ENCODE assay signal across 10 cellular contexts in the genomic region with DNA sequence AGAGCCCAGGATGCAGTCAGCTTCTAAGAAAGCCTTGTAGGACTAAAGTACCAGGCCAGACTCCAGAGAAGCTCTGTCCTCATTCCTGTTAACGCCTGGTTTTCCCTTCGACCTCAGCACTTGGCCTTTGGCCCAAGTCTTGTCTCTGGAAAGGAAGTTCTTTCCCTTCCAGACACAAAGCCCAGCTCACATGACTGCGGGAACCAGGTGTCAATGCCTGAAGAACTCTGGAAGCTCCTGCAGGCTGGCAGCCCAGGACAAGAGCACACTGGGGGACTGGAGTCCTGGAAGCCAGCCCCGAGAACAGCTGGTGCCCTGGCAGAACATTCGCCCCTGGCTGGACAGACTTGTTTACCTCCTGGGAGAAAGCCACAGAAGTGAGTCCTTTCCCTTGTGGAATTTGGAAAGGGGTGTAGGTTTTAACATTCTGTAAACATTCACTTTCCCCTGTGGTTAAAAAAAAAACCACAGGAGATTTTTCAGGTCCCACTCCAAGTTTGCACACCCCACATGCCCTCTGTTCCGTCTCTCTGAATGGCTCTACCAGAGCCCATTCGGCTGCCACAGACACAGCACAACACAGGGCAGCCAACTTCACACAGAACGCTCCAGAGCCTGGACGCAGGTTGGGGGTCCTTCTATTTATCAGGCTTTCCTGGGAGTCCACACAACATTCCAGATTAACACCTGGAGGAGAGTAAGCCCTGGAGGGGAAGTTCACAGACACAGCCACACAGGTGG. TPM values are rescaled to one million over a fixed set of nuclear protein-coding genes. Genes with fewer than 3 reads are reported as not detected.
DNase-seq lines count a peak whose midpoint lies in the region; ATAC-seq and TF ChIP-seq lines count a peak whose summit lies in the region.
"Had no signal": no experiment of that assay in that cellular context is flagged by ENCODE, and none has a peak within 500 bp of the region (broad histone marks: within the 10 kb centered on the region; RNA-seq: fewer than 3 reads in every experiment).

No MANE protein-coding gene starts in this region.

- no peaks in the 10 kb centered on the region for H3K79me1 ChIP-seq in trophoblast cell (ENCODE audit: low read length)

- DNase-seq in AG04450 (ENCODE audit: low read depth, low spot score) = peak; percentile 51
- peak; percentile 64 for DNase-seq in NCI-H2171 treated with DMSO at 0.1 percent for 48 hours (lab: John Stamatoyannopoulos, UW)
- DNase-seq in fibroblast of gingiva (ENCODE audit: low read depth) = peak; percentile 97
- DNase-seq in myocyte (ENCODE audit: low read depth) = peak; percentile 97
- no peak for DNase-seq in HPDE6-E6E7 (ENCODE audit: extremely low spot score)
- no peak for DNase-seq in trophoblast cell
- DNase-seq in OCI-M1 (lab: John Stamatoyannopoulos, UW) = no peak
- DNase-seq: activated CD8-positive, alpha-beta memory T cell treated with anti-CD3 and anti-CD28 coated beads for 24 hours; DND-41 had no signal

- H3K27ac ChIP-seq in AG04450 (ENCODE audit: low read depth, low read length) (peak overlapping the region; percentile 31), trophoblast cell (ENCODE audit: low read depth, low read length) (no peak overlapping the region)

- POLR2A ChIA-PET in AG04450 (lab: Yijun Ruan, JAX) = no interaction called here

- H4K91ac ChIP-seq in trophoblast cell (ENCODE audit: low read depth, low read length) = no peak overlapping the region

- no peak overlapping the region for H2BK12ac ChIP-seq in trophoblast cell (ENCODE audit: low read length)

- no peak overlapping the region for H4K8ac ChIP-seq in trophoblast cell (ENCODE audit: low read depth, low read length)

- H3K18ac ChIP-seq in trophoblast cell (ENCODE audit: low read length) = no peak overlapping the region

- H2AFZ ChIP-seq in trophoblast cell (ENCODE audit: insufficient read depth, low read length, poor library complexity) = no peak overlapping the region

- no peak overlapping the region for H3K4me3 ChIP-seq in AG04450 (ENCODE audit: low read depth, low read length)
- no peak overlapping the region for H3K4me3 ChIP-seq in trophoblast cell (ENCODE audit: low read depth, low read length)

- H3K23ac ChIP-seq in trophoblast cell (ENCODE audit: low read length) = no peak overlapping the region

- no peak overlapping the region for H3K9ac ChIP-seq in trophoblast cell (ENCODE audit: low read length)

- H3K9me3 ChIP-seq in AG04450 (ENCODE audit: control insufficient read depth, insufficient read depth, low read length) (no peaks in the 10 kb centered on the region), trophoblast cell (ENCODE audit: insufficient read depth, low read depth, low read length) (peaks cover 1% of the 10 kb centered on the region)

- H2BK120ac ChIP-seq in trophoblast cell (ENCODE audit: insufficient read depth, low read length, poor library complexity) = no peak overlapping the region

- no peak overlapping the region for H2AK5ac ChIP-seq in trophoblast cell (ENCODE audit: low read length)

- CTCF ChIA-PET in AG04450 (lab: Charles Lee) = no interaction called here

- no peak overlapping the region for H3K14ac ChIP-seq in trophoblast cell (ENCODE audit: low read length)

- no peak overlapping the region for H4K12ac ChIP-seq in trophoblast cell (ENCODE audit: low read depth, low read length)

- no peak for ATAC-seq in HG03354 (IDR thresholded peaks at IDR 0.05; ENCODE audit: poor library complexity, severe bottlenecking, unreplicated experiment)

- H3K36me3 ChIP-seq in trophoblast cell (ENCODE audit: control insufficient read depth in 1 of 2, insufficient read depth in 2 of 2, low read length in 2 of 2) = no peaks in the 10 kb centered on the region

- no peak overlapping the region for H3K4ac ChIP-seq in trophoblast cell (ENCODE audit: low read depth, low read length)

- no CpG with 5 or more reads among the region's 9 CpGs for WGBS in trophoblast cell (ENCODE audit: extremely low coverage, insufficient coverage, insufficient read length)

- H3K79me2 ChIP-seq in trophoblast cell (ENCODE audit: control insufficient read depth, insufficient read depth, low read length, poor library complexity) = no peaks in the 10 kb centered on the region

- no peak overlapping the region for H2BK5ac ChIP-seq in trophoblast cell (ENCODE audit: low read depth, low read length, poor library complexity)

- H3K4me2 ChIP-seq in trophoblast cell (ENCODE audit: low read length) = no peak overlapping the region

- peaks cover 30% of the 10 kb centered on the region for H3K27me3 ChIP-seq in AG04450 (ENCODE audit: control insufficient read depth, insufficient read depth, low read length)
- H3K27me3 ChIP-seq in trophoblast cell (ENCODE audit: insufficient read depth, low read length) = no peaks in the 10 kb centered on the region

- no peak for TF ChIP-seq CTCF in AG04450 (IDR thresholded peaks at IDR 0.05; ENCODE audit: low read depth, low read length)

- no peaks in the 10 kb centered on the region for H3K4me1 ChIP-seq in trophoblast cell (ENCODE audit: control insufficient read depth in 1 of 2, insufficient read depth in 2 of 2, low read length in 2 of 2)

RNA-seq across cellular contexts. Expression of a gene that starts 18.1 kb away (rescaled TPM):
- 1.1 and 1.2 TPM in 2 replicates for polyA plus RNA-seq in AG04450 (2011; rRNA removed)
- 1.7 and 2.3 TPM in 2 replicates for polyA minus RNA-seq in AG04450 (2011; rRNA and poly(A)+ RNA removed)
- 0.88 and 1.3 TPM in 2 replicates for total RNA-seq in myocyte
- polyA plus RNA-seq in myocyte (2012) = 0.16 TPM
- polyA plus RNA-seq in trophoblast cell (2013) = 0.05 and 0.10 TPM in 2 replicates

RNA-seq across cellular contexts. Expression of a gene that starts 42.1 kb away (rescaled TPM):
- 0.06 TPM in 1 of 2 replicates, not detected in the other for polyA plus RNA-seq in AG04450 (2011; rRNA removed)
- not detected in 2 replicates for polyA minus RNA-seq in AG04450 (2011; rRNA and poly(A)+ RNA removed)
- total RNA-seq in myocyte = not detected in 2 replicates
- not detected for polyA plus RNA-seq in myocyte (2012)
- polyA plus RNA-seq in trophoblast cell (2013) = not detected in 2 replicates

RNA-seq across cellular contexts. Expression of a gene that starts 47.3 kb away (rescaled TPM):
- 94.5 and 97.4 TPM in 2 replicates for polyA plus RNA-seq in AG04450 (2011; rRNA removed)
- polyA minus RNA-seq in AG04450 (2011; rRNA and poly(A)+ RNA removed) = 30.1 and 30.6 TPM in 2 replicates
- 59.8 and 70.5 TPM in 2 replicates for total RNA-seq in myocyte
- polyA plus RNA-seq in myocyte (2012) = 75.1 TPM
- 60.5 and 62.0 TPM in 2 replicates for polyA plus RNA-seq in trophoblast cell (2013)

Comparison
In these comparisons a context has a peak if more than half of its experiments do, and no peak if none do; other contexts are left out.
1. DNase-seq: peak in AG04450 (single experiment), NCI-H2171 treated with DMSO at 0.1 percent for 48 hours (single experiment), fibroblast of gingiva (single experiment) and myocyte (single experiment); none in HPDE6-E6E7 (single experiment), trophoblast cell (0 of 2) and OCI-M1 (single experiment).